Comparison of ENCODE assay signal across 24 cellular contexts in the genomic region with DNA sequence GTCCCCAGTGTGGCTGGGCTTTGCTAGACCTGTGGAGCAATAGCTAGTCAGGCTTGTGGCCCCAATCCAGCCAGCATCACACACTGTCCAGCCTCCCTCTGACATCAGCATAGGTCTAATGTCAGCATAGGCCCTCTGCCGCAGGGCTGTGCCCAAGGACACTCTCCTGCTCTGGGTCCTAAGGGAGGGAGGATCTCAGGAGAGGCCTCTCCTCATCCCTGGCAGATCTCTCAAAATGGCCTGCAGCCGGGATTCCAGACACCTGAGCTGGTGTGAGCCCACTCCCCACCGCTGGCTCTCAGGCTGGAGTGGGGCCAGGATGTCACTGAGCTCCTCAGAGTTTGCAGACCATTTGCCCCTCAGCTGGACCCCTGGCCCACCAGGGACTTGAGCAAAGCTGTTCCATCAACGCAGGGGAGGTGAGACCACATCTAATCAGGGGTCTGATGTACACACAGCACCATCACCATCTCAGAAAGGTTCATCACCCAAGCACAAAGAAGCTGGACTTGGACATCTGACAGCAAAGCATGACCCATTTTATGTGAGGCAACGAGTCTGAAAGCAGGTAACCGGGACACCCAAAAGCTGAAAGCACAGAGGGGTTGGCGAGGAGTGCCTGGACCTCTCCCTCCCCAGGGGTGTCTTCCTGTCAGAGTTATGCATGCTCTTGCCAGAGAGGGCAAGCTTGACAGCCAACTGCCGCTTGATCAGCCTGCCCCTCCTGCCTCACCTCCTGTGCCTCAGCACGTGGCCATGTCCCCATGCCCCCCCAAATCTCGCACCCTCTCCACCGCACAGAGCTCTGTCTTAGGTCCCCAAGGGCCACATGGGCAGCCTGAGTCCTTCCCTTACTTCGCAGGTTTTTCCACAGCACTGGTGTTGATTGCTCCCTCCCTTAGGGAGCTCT.
A peak's percentile ranks its signal among the peaks of the same experiment; 100 is the strongest.
DNase-seq lines count a peak whose midpoint lies in the region; ATAC-seq and TF ChIP-seq lines count a peak whose summit lies in the region.
"Had no signal": no experiment of that assay in that cellular context is flagged by ENCODE, and none has a peak within 500 bp of the region (broad histone marks: within the 10 kb centered on the region; RNA-seq: fewer than 3 reads in every experiment).

No MANE protein-coding gene starts in this region.

- no peaks in the 10 kb centered on the region for H3F3A ChIP-seq in SK-N-SH (replicated peaks; ENCODE audit: insufficient read depth)

- no peaks in the 10 kb centered on the region for H3K79me2 ChIP-seq in SK-N-SH (ENCODE audit: insufficient read depth)

- H3K4me1 ChIP-seq in SK-N-SH (ENCODE audit: control insufficient read depth in 1 of 2, insufficient read depth in 2 of 2, low read depth in 1 of 2, low read length in 1 of 2), result peaks cover 0 to 3% of the 10 kb centered on the region in 2 experiments; a peak in 1 of 4 replicates
- H3K4me1 ChIP-seq: BE2C, psoas muscle, SJCRH30 had no signal

- DNase-seq in SK-N-SH (peak; percentile 19), OCI-M1 (lab: John Stamatoyannopoulos, UW) (peak; percentile 55), fibroblast of mammary gland (ENCODE audit: low read depth) (peak; percentile 12), ureter (ENCODE audit: low spot score) (peak; percentile 62), SW480 (ENCODE audit: low spot score) (no peak), NCI-H446 treated with DMSO at 0.1 percent for 48 hours (lab: John Stamatoyannopoulos, UW) (no peak)
- DNase-seq: activated CD8-positive, alpha-beta T cell treated with anti-CD3 and anti-CD28 coated beads, Interleukin-2, amount 10 ng/mL, durations not matched to agents 7 days and 5 days; activated T-cell treated with anti-CD3 and anti-CD28 coated beads, Interleukin-2, amount 50 U/mL, for 4 hours; BE2C; effector memory CD8-positive, alpha-beta T cell; midbrain; NCI-H1694 treated with DMSO at 0.1 percent for 48 hours; NCI-H774; nephron progenitor cell; PC-9; psoas muscle; SJCRH30; small intestine; stimulated activated CD4-positive, alpha-beta T cell treated with anti-CD3 and anti-CD28 coated beads, Interleukin-4, amount 100 ng/mL, for 24 hours; trophoblast cell had no signal

- no peak overlapping the region for H3K27ac ChIP-seq in SK-N-SH (ENCODE audit: low read depth in 2 of 2, low read length in 1 of 2)
- H3K27ac ChIP-seq: PC-9, psoas muscle, SJCRH30 had no signal

- no peaks in the 10 kb centered on the region for H3K9me2 ChIP-seq in SK-N-SH

- H2AFZ ChIP-seq in SK-N-SH (ENCODE audit: low read depth), result no peak overlapping the region
- H2AFZ ChIP-seq: PC-9 had no signal

- no peaks in the 10 kb centered on the region for H4K20me1 ChIP-seq in SK-N-SH (ENCODE audit: insufficient read depth)

- no peaks in the 10 kb centered on the region; the same call in 1 of the 2 replicates for H3K27me3 ChIP-seq in SK-N-SH (ENCODE audit: insufficient read depth)
- H3K27me3 ChIP-seq: BE2C, SJCRH30 had no signal

- CTCF ChIA-PET in SK-N-SH (lab: Yijun Ruan, JAX), result interaction anchor here (0.8 to 4.0 kb wide), 7 partner anchors 12 to 86 kb away, joined by 3 to 26 read pairs (median 6); no protein-coding TSS in a partner anchor

- ATAC-seq in SK-N-SH treated with all-trans-retinoic acid at 6 μM for 48 hours (no peak), GM18517 (IDR thresholded peaks at IDR 0.05; ENCODE audit: unreplicated experiment) (no peak)
- ATAC-seq: activated CD8-positive, alpha-beta T cell treated with anti-CD3 and anti-CD28 coated beads, Interleukin-2, amount 10 ng/mL, durations not matched to agents 7 days and 5 days; activated T-cell treated with anti-CD3 and anti-CD28 coated beads, Interleukin-2, amount 50 U/mL, for 4 hours; effector memory CD8-positive, alpha-beta T cell; HepG2; left lobe of liver had no signal

- H3K9ac ChIP-seq in SK-N-SH, result no peak overlapping the region

- TF ChIP-seq EP300 in SK-N-SH (IDR thresholded peaks at IDR 0.05; ENCODE audit: borderline replicate concordance in 1 of 2, low read depth in 1 of 2, low read length in 1 of 2), result no peak

- POLR2A ChIA-PET in SK-N-SH (lab: Yijun Ruan, JAX), result no interaction called here

- TF ChIP-seq CTCF in SK-N-SH (IDR thresholded peaks at IDR 0.05) (no peak), fibroblast of mammary gland (conservative IDR thresholded peaks at IDR 0.05; ENCODE audit: control insufficient read depth, insufficient read depth, low read depth, low read length) (no peak)

- H3K36me3 ChIP-seq in SK-N-SH (replicated peaks in 1 of 2; ENCODE audit: control insufficient read depth in 1 of 2, insufficient read depth in 2 of 2, low read length in 1 of 2), result no peaks in the 10 kb centered on the region
- H3K36me3 ChIP-seq: BE2C, SJCRH30 had no signal

- H3K9me3 ChIP-seq in SK-N-SH, result peaks cover 11% of the 10 kb centered on the region; the same call in 1 of the 2 replicates
- H3K9me3 ChIP-seq: BE2C had no signal

- H3K4me3 ChIP-seq in SK-N-SH (ENCODE audit: low read depth in 2 of 2, low read length in 1 of 2) (no peak overlapping the region), fibroblast of mammary gland (ENCODE audit: control insufficient read depth, low read depth, low read length) (no peak overlapping the region)
- H3K4me3 ChIP-seq: PC-9, psoas muscle, SJCRH30 had no signal

- no peak for TF ChIP-seq RAD21 in SK-N-SH (IDR thresholded peaks at IDR 0.05; ENCODE audit: low read length)

- 39% methylated on average over 10 of the region's 12 CpGs for WGBS in SK-N-SH (ENCODE audit: low lambda C conversion rate)

- H3K4me2 ChIP-seq in SK-N-SH, result no peak overlapping the region
- H3K4me2 ChIP-seq: PC-9 had no signal

TF ChIP-seq in SK-N-SH, 30 proteins besides CTCF, POLR2A, EP300 and RAD21:
- TF ChIP-seq YY1 (IDR thresholded peaks at IDR 0.05; ENCODE audit: low read depth) (no peak), SMC3 (IDR thresholded peaks at IDR 0.05; ENCODE audit: low read depth, low read length) (no peak), POLR2AphosphoS5 (IDR thresholded peaks at IDR 0.05; ENCODE audit: low read depth, low read length) (no peak), NRF1 (IDR thresholded peaks at IDR 0.05; ENCODE audit: low read depth, low read length) (no peak)

TF ChIP-seq in SK-N-SH treated with all-trans-retinoic acid at 6 μM for 48 hours, 23 proteins besides CTCF, POLR2A, EP300 and RAD21:
- TF ChIP-seq ESRRG (CRISPR knock-in tag; IDR thresholded peaks at IDR 0.05), result no peak
- no peak for TF ChIP-seq OSR1 (CRISPR knock-in tag; IDR thresholded peaks at IDR 0.05)
- no peak for TF ChIP-seq RARB (CRISPR knock-in tag; IDR thresholded peaks at IDR 0.05)
- TF ChIP-seq BACH2 (CRISPR knock-in tag; IDR thresholded peaks at IDR 0.05; ENCODE audit: borderline replicate concordance), result no peak
- TF ChIP-seq ZNF70 (CRISPR knock-in tag; IDR thresholded peaks at IDR 0.05), result no peak

Comparison
In these comparisons a context has a peak if more than half of its experiments do, and no peak if none do; other contexts are left out.
1. DNase-seq: peak in SK-N-SH (single experiment), OCI-M1 (single experiment), fibroblast of mammary gland (single experiment) and ureter (single experiment); none in SW480 (single experiment) and NCI-H446 treated with DMSO at 0.1 percent for 48 hours (single experiment).